8 cellular contexts compared by ENCODE assay signal in the genomic region with DNA sequence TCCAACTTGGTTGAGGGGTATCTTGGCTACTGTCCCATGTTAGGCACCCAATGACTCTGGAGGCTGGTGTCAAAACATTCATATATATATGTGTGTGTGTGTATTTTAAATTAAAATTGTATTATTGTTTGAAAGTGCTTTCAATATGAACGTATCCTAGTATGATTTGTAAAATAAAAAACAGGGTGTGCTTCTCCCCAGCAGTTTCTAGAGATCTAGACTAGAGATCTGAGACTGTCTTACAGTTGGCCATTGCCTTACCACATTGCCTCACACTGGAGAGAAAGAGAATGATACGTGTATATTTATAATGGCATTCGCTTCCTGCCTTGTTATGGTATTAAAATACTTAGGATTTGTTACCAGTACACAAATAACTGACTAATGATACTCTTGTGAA. TPM values are rescaled to one million over a fixed set of nuclear protein-coding genes. Genes with fewer than 3 reads are reported as not detected.
A peak's percentile ranks its signal among the peaks of the same experiment; 100 is the strongest.
DNase-seq lines count a peak whose midpoint lies in the region; ATAC-seq, FAIRE-seq and TF ChIP-seq lines count a peak whose summit lies in the region.

No MANE protein-coding gene starts in this region.

- H3K4me3 ChIP-seq in HEK293 (ENCODE audit: low read depth, low read length) (peak overlapping the region; percentile 83), Panc1 (ENCODE audit: low read depth in 2 of 2, low read length in 2 of 2) (peak overlapping the region; percentile 70 to 90), suprapubic skin (peak overlapping the region; percentile 85)

- 2% methylated on average over 3 of the region's 3 CpGs for WGBS in suprapubic skin

- CTCF ChIA-PET in HEK293 (lab: Yijun Ruan, JAX) = interaction anchor here (0.6 to 1.9 kb wide), 6 partner anchors 8 to 130 kb away, joined by 3 to 7 read pairs (median 3); partner anchors contain the start of gene INPP5F
- CTCF ChIA-PET in Panc1 (lab: Charles Lee) = interaction anchor here (0.7 kb wide), 1 partner anchor 55 kb away, joined by 3 read pairs; no protein-coding TSS in a partner anchor

- peak; percentile 34 for DNase-seq in CD1c-positive myeloid dendritic cell (ENCODE audit: extremely low spot score)
- DNase-seq in Panc1 (ENCODE audit: low read depth, low spot score) = no peak
- DNase-seq in cerebellum (ENCODE audit: low spot score) = peak; percentile 73
- peak; percentile 79 for DNase-seq in left kidney (ENCODE audit: low read depth, low spot score)
- no peak for DNase-seq in suprapubic skin (ENCODE audit: low spot score in 2 of 2)
- no peak for DNase-seq in H54 (ENCODE audit: insufficient read length, low spot score)

- no TSS peak for BruUV-seq in Panc1 (replicated peaks; lab: Mats Ljungman, UMichigan)

- TF ChIP-seq CTCF in HEK293 (tag by site-specific recombination; IDR thresholded peaks at IDR 0.05) (0 out of 2 replicates have a peak, but pooled peaks have one; percentile 7), Panc1 (IDR thresholded peaks at IDR 0.05) (no peak), suprapubic skin (IDR thresholded peaks at IDR 0.05) (no peak)

- peaks cover 25% of the 10 kb centered on the region for H3K4me1 ChIP-seq in HEK293 (ENCODE audit: control insufficient read depth, insufficient read depth, low read length)
- peaks cover 47% of the 10 kb centered on the region for H3K4me1 ChIP-seq in Panc1 (ENCODE audit: control insufficient read depth, insufficient read depth, low read length)
- peaks cover 45% of the 10 kb centered on the region for H3K4me1 ChIP-seq in suprapubic skin

- H3K27me3 ChIP-seq in Panc1 (ENCODE audit: control insufficient read depth, insufficient read depth, low read length) (no peaks in the 10 kb centered on the region), suprapubic skin (no peaks in the 10 kb centered on the region)

- H3K27ac ChIP-seq in HEK293 (ENCODE audit: extremely low read depth, low read depth, low read length) (peak overlapping the region; percentile 86; the same call in 1 of the 2 replicates), Panc1 (ENCODE audit: low read length) (peak overlapping the region; percentile 99), suprapubic skin (peak overlapping the region; percentile 96)

- POLR2A ChIA-PET in HEK293 (lab: Yijun Ruan, JAX) = interaction anchor here (1.0 kb wide), 1 partner anchor 207 kb away, joined by 3 read pairs; no protein-coding TSS in a partner anchor
- POLR2A ChIA-PET in Panc1 (lab: Charles Lee) = interaction anchor here (0.5 to 0.6 kb wide), 2 partner anchors 68 to 543 kb away, joined by 4 to 13 read pairs; no protein-coding TSS in a partner anchor

- no peak for TF ChIP-seq EP300 in suprapubic skin (IDR thresholded peaks at IDR 0.05)

- no peak for TF ChIP-seq POLR2A in suprapubic skin (IDR thresholded peaks at IDR 0.05)
- TF ChIP-seq POLR2A in H54 (IDR thresholded peaks at IDR 0.05; ENCODE audit: low read depth, low read length) = no peak

- in situ Hi-C loops in Panc1 (cut with HindIII; ENCODE audit: low pct_unique_long_range_greater_than_20kb, low sequenced_read_pairs) = no loop called here

- peaks cover 0 to 16% of the 10 kb centered on the region in 2 experiments; a peak in 1 of 3 replicates for H3K36me3 ChIP-seq in HEK293 (ENCODE audit: control insufficient read depth in 2 of 2, insufficient read depth in 1 of 2, low read length in 2 of 2)
- no peaks in the 10 kb centered on the region; the same call in none of the 2 replicates for H3K36me3 ChIP-seq in Panc1 (ENCODE audit: control insufficient read depth, insufficient read depth, low read length)
- no peaks in the 10 kb centered on the region for H3K36me3 ChIP-seq in suprapubic skin

- intact Hi-C loops in Panc1 (cut with micrococcal nuclease; ENCODE audit: unreplicated experiment) = loop anchor here (1.0 kb wide), 1 partner anchor 44 kb away; no protein-coding TSS in a partner anchor

- ATAC-seq in Panc1 = peak; percentile 39; the same call in 1 of the 2 replicates
- ATAC-seq in GM18870 (IDR thresholded peaks at IDR 0.05; ENCODE audit: unreplicated experiment) = no peak

- FAIRE-seq in H54 (lab: Jason Lieb, UNC) = no peak

- H3K9me3 ChIP-seq in HEK293 (ENCODE audit: control insufficient read depth, insufficient read depth, low read depth, low read length) (no peaks in the 10 kb centered on the region), Panc1 (ENCODE audit: control insufficient read depth, insufficient read depth, low read depth, low read length) (no peaks in the 10 kb centered on the region), suprapubic skin (no peaks in the 10 kb centered on the region)

TF ChIP-seq in HEK293, 187 proteins besides CTCF, POLR2A, EP300 and RAD21 (continues in another document):
- TF ChIP-seq KLF7 (tag by site-specific recombination; IDR thresholded peaks at IDR 0.05; ENCODE audit: borderline replicate concordance) (0 out of 2 replicates have a peak, but pooled peaks have one; percentile 17), ZNF423 (tag by site-specific recombination; IDR thresholded peaks at IDR 0.05) (no peak), ZNF654 (tag by site-specific recombination; IDR thresholded peaks at IDR 0.05; ENCODE audit: low read depth) (no peak), PRDM4 (tag by site-specific recombination; IDR thresholded peaks at IDR 0.05) (peak; percentile 94), ZNF621 (tag by site-specific recombination; IDR thresholded peaks at IDR 0.05) (no peak), ZNF701 (tag by site-specific recombination; IDR thresholded peaks at IDR 0.05) (no peak), ZNF132 (tag by site-specific recombination; IDR thresholded peaks at IDR 0.05; ENCODE audit: borderline replicate concordance) (no peak), MEIS1 (CRISPR knock-in tag; IDR thresholded peaks at IDR 0.05; ENCODE audit: borderline replicate concordance) (no peak), ZNF658 (tag by site-specific recombination; IDR thresholded peaks at IDR 0.05) (no peak), BCL6B (tag by site-specific recombination; IDR thresholded peaks at IDR 0.05) (no peak)
- TF ChIP-seq, protein P1, sequence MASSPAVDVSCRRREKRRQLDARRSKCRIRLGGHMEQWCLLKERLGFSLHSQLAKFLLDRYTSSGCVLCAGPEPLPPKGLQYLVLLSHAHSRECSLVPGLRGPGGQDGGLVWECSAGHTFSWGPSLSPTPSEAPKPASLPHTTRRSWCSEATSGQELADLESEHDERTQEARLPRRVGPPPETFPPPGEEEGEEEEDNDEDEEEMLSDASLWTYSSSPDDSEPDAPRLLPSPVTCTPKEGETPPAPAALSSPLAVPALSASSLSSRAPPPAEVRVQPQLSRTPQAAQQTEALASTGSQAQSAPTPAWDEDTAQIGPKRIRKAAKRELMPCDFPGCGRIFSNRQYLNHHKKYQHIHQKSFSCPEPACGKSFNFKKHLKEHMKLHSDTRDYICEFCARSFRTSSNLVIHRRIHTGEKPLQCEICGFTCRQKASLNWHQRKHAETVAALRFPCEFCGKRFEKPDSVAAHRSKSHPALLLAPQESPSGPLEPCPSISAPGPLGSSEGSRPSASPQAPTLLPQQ (tag by site-specific recombination; IDR thresholded peaks at IDR 0.05) = no peak

RNA-seq across cellular contexts. Expression of gene BAG3, which starts 1.2 kb away (rescaled TPM):
- total RNA-seq in Panc1 (2021; ENCODE audit: unreplicated experiment) = 131 TPM
- 204 TPM for polyA plus RNA-seq in Panc1 (2012; ENCODE audit: insufficient read length)
- total RNA-seq in cerebellum = 3.2 TPM
- total RNA-seq in suprapubic skin = 10 to 100 TPM; 75.0 to 86.4 (median 78.0) TPM

RNA-seq across cellular contexts. Expression of gene TIAL1, which starts 55.6 kb away (rescaled TPM):
- 236 TPM for total RNA-seq in Panc1 (2021; ENCODE audit: unreplicated experiment)
- polyA plus RNA-seq in Panc1 (2012; ENCODE audit: insufficient read length) = 119 TPM
- total RNA-seq in cerebellum = 87.7 TPM
- total RNA-seq in suprapubic skin = 100 to 1,000 TPM in 1 of 4 donors, 10 to 100 TPM in 3; 52.8 to 176 (median 62.2) TPM

Comparison
In these comparisons a context has a peak if more than half of its experiments do, and no peak if none do; other contexts are left out.
1. DNase-seq: peak in CD1c-positive myeloid dendritic cell (single experiment), cerebellum (single experiment) and left kidney (single experiment); none in Panc1 (single experiment), suprapubic skin (0 of 2) and H54 (single experiment).
2. RNA of gene BAG3, which starts 1.2 kb away (total RNA-seq): 131 TPM in Panc1 (single experiment) and 75.0 to 86.4 TPM in suprapubic skin; 3.2 TPM in cerebellum (single experiment); every median in the first group is over 10 times any median in the second.
3. Peak in every context shown above with its lines, with median percentiles within 50 percentile points of each other: H3K27ac ChIP-seq and H3K4me3 ChIP-seq.